Comparison of ENCODE assay signal across 8 cellular contexts in the genomic region with DNA sequence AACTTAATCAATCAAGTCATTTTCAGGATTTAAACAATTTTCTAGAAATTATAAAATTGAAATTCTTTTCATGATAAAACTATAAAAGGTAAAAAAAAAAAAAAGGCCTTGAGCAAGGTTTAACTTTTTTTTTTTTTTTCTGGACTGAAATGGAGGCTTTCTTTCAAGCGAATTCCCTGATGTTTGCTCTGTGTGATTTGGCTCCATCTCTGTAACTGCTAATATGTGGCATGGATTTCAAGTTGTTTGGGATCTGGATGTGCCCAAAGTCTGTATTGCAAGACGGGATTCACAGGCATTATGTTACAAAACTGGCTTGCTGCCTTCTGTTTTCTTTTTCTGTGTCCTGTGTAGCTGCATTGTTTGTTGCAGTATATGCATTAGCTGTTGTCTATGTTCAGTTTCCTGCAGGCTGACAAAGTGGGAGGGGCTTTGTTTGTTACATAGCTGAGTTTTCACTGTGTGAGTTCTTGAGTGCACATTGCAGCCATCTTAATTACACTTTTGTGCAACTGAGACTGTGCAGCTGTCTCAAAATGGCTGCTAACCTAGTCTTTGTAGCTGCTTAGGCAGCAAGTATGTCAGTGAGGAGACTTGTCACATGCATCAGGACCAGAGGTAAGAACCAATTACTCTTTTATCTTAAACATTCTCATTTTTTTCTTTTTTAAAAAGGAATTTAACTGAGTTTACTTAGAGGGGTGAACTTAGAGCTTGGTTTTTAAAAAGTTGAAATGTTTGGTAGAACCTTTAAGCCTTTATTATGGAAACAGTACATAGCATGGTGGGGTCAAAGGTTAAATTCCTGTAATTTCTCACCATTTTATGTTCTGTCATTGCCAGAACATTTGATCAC. TPM values are rescaled to one million over a fixed set of nuclear protein-coding genes. Genes with fewer than 3 reads are reported as not detected.
DNase-seq lines count a peak whose midpoint lies in the region; ATAC-seq and TF ChIP-seq lines count a peak whose summit lies in the region.

No MANE protein-coding gene starts in this region.

- no peaks in the 10 kb centered on the region for H3K27me3 ChIP-seq in parathyroid adenoma (ENCODE audit: control insufficient read depth, insufficient read depth, low read length)

- no peaks in the 10 kb centered on the region for H3K27me3 Mint-ChIP-seq in activated naive CD8-positive, alpha-beta T cell treated with anti-CD3 and anti-CD28 coated beads for 36 hours

- H3K79me2 ChIP-seq in parathyroid adenoma, result peaks cover 73% of the 10 kb centered on the region

- no peak overlapping the region for H3K9ac ChIP-seq in parathyroid adenoma

- in situ Hi-C loops in G401 (cut with HindIII; ENCODE audit: low sequenced_read_pairs) (no loop called here), KBM-7 (cut with MboI; ENCODE audit: low pct_unique_long_range_greater_than_20kb, low sequenced_read_pairs) (no loop called here)

- TF ChIP-seq CTCF in parathyroid adenoma (IDR thresholded peaks at IDR 0.05), result peak; percentile 6

- H3K4me3 ChIP-seq in parathyroid adenoma (ENCODE audit: low read depth, low read length), result peak overlapping the region; percentile 44

- DNase-seq in G401 (ENCODE audit: low spot score), result peak; percentile 88
- peak; percentile 95 for DNase-seq in KBM-7
- peak; percentile 88 for DNase-seq in RPMI7951 (ENCODE audit: low read depth)
- peak; percentile 53 for DNase-seq in activated naive CD8-positive, alpha-beta T cell treated with anti-CD3 and anti-CD28 coated beads for 36 hours
- DNase-seq in Right ventricle myocardium superior, result no peak
- no peak for DNase-seq in NOMO-1 treated with DMSO at 0.1 percent for 48 hours (lab: John Stamatoyannopoulos, UW; ENCODE audit: unreplicated experiment)

- peak overlapping the region; percentile 55 for H2AFZ ChIP-seq in parathyroid adenoma

- no peaks in the 10 kb centered on the region for H3K36me3 ChIP-seq in parathyroid adenoma (ENCODE audit: control insufficient read depth, insufficient read depth, low read length)

- H3K4me2 ChIP-seq in parathyroid adenoma (ENCODE audit: low read length), result peak overlapping the region; percentile 61

- peak overlapping the region; percentile 80 for H3K27ac ChIP-seq in parathyroid adenoma

- peaks cover 60% of the 10 kb centered on the region for H3K36me3 Mint-ChIP-seq in activated naive CD8-positive, alpha-beta T cell treated with anti-CD3 and anti-CD28 coated beads for 36 hours

- H3K9me3 Mint-ChIP-seq in activated naive CD8-positive, alpha-beta T cell treated with anti-CD3 and anti-CD28 coated beads for 36 hours, result peaks cover 6% of the 10 kb centered on the region

- H3K27ac Mint-ChIP-seq in activated naive CD8-positive, alpha-beta T cell treated with anti-CD3 and anti-CD28 coated beads for 36 hours, result peak overlapping the region; percentile 84

- intact Hi-C loops in Right ventricle myocardium superior (cut with DNase I), result no loop called here

- H3K4me1 ChIP-seq in parathyroid adenoma, result peaks cover 21% of the 10 kb centered on the region

- peaks cover 49% of the 10 kb centered on the region for H3K4me1 Mint-ChIP-seq in activated naive CD8-positive, alpha-beta T cell treated with anti-CD3 and anti-CD28 coated beads for 36 hours

- peak overlapping the region; percentile 69 for H3K4me3 Mint-ChIP-seq in activated naive CD8-positive, alpha-beta T cell treated with anti-CD3 and anti-CD28 coated beads for 36 hours

- peaks cover 4% of the 10 kb centered on the region for H3K9me3 ChIP-seq in parathyroid adenoma (ENCODE audit: control insufficient read depth, low read length)

- ATAC-seq in GM21717 (IDR thresholded peaks at IDR 0.05; ENCODE audit: unreplicated experiment) (peak; percentile 92), Right ventricle myocardium superior (ENCODE audit: poor library complexity) (peak; percentile 97)

RNA-seq across cellular contexts. Expression of gene ATF7IP, which starts 19.5 kb away (rescaled TPM):
- total RNA-seq in G401 (2014; rRNA removed; shearing (Covaris generic)), result 34.2 and 50.9 TPM in 2 replicates
- total RNA-seq in RPMI7951 (2014; rRNA removed; shearing (Covaris generic)), result 31.2 and 41.3 TPM in 2 replicates
- 10 to 100 TPM; 67.9 to 72.7 TPM for total RNA-seq in activated naive CD8-positive, alpha-beta T cell treated with anti-CD3 and anti-CD28 coated beads for 36 hours
- total RNA-seq in Right ventricle myocardium superior, result 52.7 TPM

Comparison
In these comparisons a context has a peak if more than half of its experiments do, and no peak if none do; other contexts are left out.
1. DNase-seq: peak in G401 (single experiment), KBM-7 (single experiment), RPMI7951 (single experiment) and activated naive CD8-positive, alpha-beta T cell treated with anti-CD3 and anti-CD28 coated beads for 36 hours (single experiment); none in Right ventricle myocardium superior (single experiment) and NOMO-1 treated with DMSO at 0.1 percent for 48 hours (single experiment).